ENCODE assay signal across 8 cellular contexts in genomic region chr7:129188372-129188891, GRCh38. TPM values are rescaled to one million over a fixed set of nuclear protein-coding genes. Genes with fewer than 3 reads are reported as not detected.
DNase-seq lines count a peak whose midpoint lies in the region; ATAC-seq, FAIRE-seq and TF ChIP-seq lines count a peak whose summit lies in the region.

Gene SMO (plus strand): TSS chr7:129188633. CDS start chr7:129189152, 519 bp downstream.

- DNase-seq in DND-41, result peak; percentile 55
- no peak for DNase-seq in activated T-helper 1 cell treated with anti-CD3 and anti-CD28 coated beads, Interleukin-12 subunit alpha, Interleukin-12 subunit beta, Interleukin-2, Interleukin-4 antibody, amounts not matched to agents 30 ng/mL and 10 ng/mL and 1 ng/mL, durations not matched to agents 14 hours and 24 hours and 36 hours (ENCODE audit: low spot score)
- DNase-seq in heart left ventricle, result peak; percentile 41 to 80 (median 57)
- no peak for DNase-seq in RCC 7860 (ENCODE audit: low spot score)

- TF ChIP-seq CTCF in DND-41 (IDR thresholded peaks at IDR 0.05; ENCODE audit: borderline replicate concordance, extremely low read depth, low read length, poor library complexity, severe bottlenecking) (no peak), heart left ventricle (IDR thresholded peaks at IDR 0.05) (no peak), parathyroid adenoma (IDR thresholded peaks at IDR 0.05) (no peak)

- H3K4me2 ChIP-seq in DND-41 (ENCODE audit: insufficient read depth, low read length) (peak within 1 kb of the TSS; percentile 94), parathyroid adenoma (ENCODE audit: low read length) (peak within 1 kb of the TSS; percentile 79)

- intact Hi-C loops in activated T-helper 1 cell treated with anti-CD3 and anti-CD28 coated beads, Interleukin-12 subunit alpha, Interleukin-12 subunit beta, Interleukin-2, Interleukin-4 antibody, amounts not matched to agents 30 ng/mL and 10 ng/mL and 1 ng/mL, durations not matched to agents 14 hours and 24 hours and 36 hours (cut with micrococcal nuclease), result no loop called here
- intact Hi-C loops in heart left ventricle (cut with DNase I), result no loop called here

- H2AFZ ChIP-seq in DND-41 (ENCODE audit: low read depth, low read length) (peak within 1 kb of the TSS; percentile 69), parathyroid adenoma (peak within 1 kb of the TSS; percentile 84)

- WGBS in heart left ventricle, 4 donors, result 1 to 2% (median 1%) methylated on average over 14 to 48 of the region's 48 CpGs

- H3K9me3 Mint-ChIP-seq in activated T-helper 1 cell treated with anti-CD3 and anti-CD28 coated beads, Interleukin-12 subunit alpha, Interleukin-12 subunit beta, Interleukin-2, Interleukin-4 antibody, amounts not matched to agents 30 ng/mL and 10 ng/mL and 1 ng/mL, durations not matched to agents 14 hours and 24 hours and 36 hours, result no peaks in the 10 kb centered on the region

- ATAC-seq in DND-41 (ENCODE audit: insufficient read depth, low read depth) (peak; percentile 85), HG03432 (IDR thresholded peaks at IDR 0.05; ENCODE audit: unreplicated experiment) (peak; percentile 54), heart left ventricle (peak; percentile 66 to 87 (median 82)), HG03135 (IDR thresholded peaks at IDR 0.05; ENCODE audit: unreplicated experiment) (no peak), HG03342 (IDR thresholded peaks at IDR 0.05; ENCODE audit: unreplicated experiment) (no peak)

- FAIRE-seq in RCC 7860 (lab: Jason Lieb, UNC), result no peak

- H3K27me3 ChIP-seq in DND-41 (ENCODE audit: insufficient read depth, low read length, poor library complexity), result peaks cover 32% of the 10 kb centered on the region
- H3K27me3 ChIP-seq in heart left ventricle, result peaks cover 0 to 37% (median 0%) of the 10 kb centered on the region in 9 donors
- H3K27me3 ChIP-seq in parathyroid adenoma (ENCODE audit: control insufficient read depth, insufficient read depth, low read length), result no peaks in the 10 kb centered on the region

- H3K79me2 ChIP-seq in DND-41 (ENCODE audit: insufficient read depth, low read length) (no peaks in the 10 kb centered on the region; the same call in none of the 2 replicates), parathyroid adenoma (peaks cover 5% of the 10 kb centered on the region)

- H3K4me1 ChIP-seq in DND-41 (ENCODE audit: insufficient read depth, low read length) (peaks cover 27% of the 10 kb centered on the region), heart left ventricle (peaks cover 0 to 29% (median 6%) of the 10 kb centered on the region in 12 donors), parathyroid adenoma (peaks cover 7% of the 10 kb centered on the region)

- H3K4me3 ChIP-seq in DND-41 (ENCODE audit: low read depth in 1 of 2, low read length in 2 of 2) (peak within 1 kb of the TSS; percentile 70 to 75; a peak in 3 of 4 replicates), heart left ventricle (peak within 1 kb of the TSS; percentile 56 to 93 (median 81)), parathyroid adenoma (ENCODE audit: low read depth, low read length) (peak within 1 kb of the TSS; percentile 72)

- H4K20me1 ChIP-seq in DND-41 (ENCODE audit: insufficient read depth, low read length), result peaks cover 15% of the 10 kb centered on the region; the same call in 1 of the 2 replicates

- no peak for TF ChIP-seq POLR2A in heart left ventricle (IDR thresholded peaks at IDR 0.05)

- H3K36me3 ChIP-seq in DND-41 (ENCODE audit: insufficient read depth, low read length), result no peaks in the 10 kb centered on the region; the same call in 1 of the 2 replicates
- H3K36me3 ChIP-seq in heart left ventricle, result no peaks in the 10 kb centered on the region
- H3K36me3 ChIP-seq in parathyroid adenoma (ENCODE audit: control insufficient read depth, insufficient read depth, low read length), result no peaks in the 10 kb centered on the region

- peak within 1 kb of the TSS; percentile 70 for H3K4me3 Mint-ChIP-seq in activated T-helper 1 cell treated with anti-CD3 and anti-CD28 coated beads, Interleukin-12 subunit alpha, Interleukin-12 subunit beta, Interleukin-2, Interleukin-4 antibody, amounts not matched to agents 30 ng/mL and 10 ng/mL and 1 ng/mL, durations not matched to agents 14 hours and 24 hours and 36 hours

- H3K9ac ChIP-seq in DND-41 (ENCODE audit: low read depth, low read length) (peak within 1 kb of the TSS; percentile 73), parathyroid adenoma (peak within 1 kb of the TSS; percentile 67)

- H3K4me1 Mint-ChIP-seq in activated T-helper 1 cell treated with anti-CD3 and anti-CD28 coated beads, Interleukin-12 subunit alpha, Interleukin-12 subunit beta, Interleukin-2, Interleukin-4 antibody, amounts not matched to agents 30 ng/mL and 10 ng/mL and 1 ng/mL, durations not matched to agents 14 hours and 24 hours and 36 hours (ENCODE audit: low read depth), result peaks cover 4% of the 10 kb centered on the region

- peak within 1 kb of the TSS; percentile 22; the same call in 1 of the 2 replicates for H3K27ac ChIP-seq in DND-41 (ENCODE audit: low read length)
- H3K27ac ChIP-seq in heart left ventricle, result peak within 1 kb of the TSS in 6 of 12 donors; percentile 23 to 70 (median 47)
- peak within 1 kb of the TSS; percentile 27 for H3K27ac ChIP-seq in parathyroid adenoma

- peaks cover 1% of the 10 kb centered on the region for H3K36me3 Mint-ChIP-seq in activated T-helper 1 cell treated with anti-CD3 and anti-CD28 coated beads, Interleukin-12 subunit alpha, Interleukin-12 subunit beta, Interleukin-2, Interleukin-4 antibody, amounts not matched to agents 30 ng/mL and 10 ng/mL and 1 ng/mL, durations not matched to agents 14 hours and 24 hours and 36 hours (ENCODE audit: low read depth)

- H3K9me3 ChIP-seq in DND-41 (ENCODE audit: insufficient read depth, low read length, severe bottlenecking) (no peaks in the 10 kb centered on the region), heart left ventricle (no peaks in the 10 kb centered on the region), parathyroid adenoma (ENCODE audit: control insufficient read depth, low read length) (no peaks in the 10 kb centered on the region)

- peaks cover 61% of the 10 kb centered on the region for H3K27me3 Mint-ChIP-seq in activated T-helper 1 cell treated with anti-CD3 and anti-CD28 coated beads, Interleukin-12 subunit alpha, Interleukin-12 subunit beta, Interleukin-2, Interleukin-4 antibody, amounts not matched to agents 30 ng/mL and 10 ng/mL and 1 ng/mL, durations not matched to agents 14 hours and 24 hours and 36 hours (ENCODE audit: insufficient read depth)

- no peak within 1 kb of the TSS for H3K27ac Mint-ChIP-seq in activated T-helper 1 cell treated with anti-CD3 and anti-CD28 coated beads, Interleukin-12 subunit alpha, Interleukin-12 subunit beta, Interleukin-2, Interleukin-4 antibody, amounts not matched to agents 30 ng/mL and 10 ng/mL and 1 ng/mL, durations not matched to agents 14 hours and 24 hours and 36 hours

RNA-seq across cellular contexts. Expression of gene SMO, which starts in this region (rescaled TPM):
- total RNA-seq in activated T-helper 1 cell treated with anti-CD3 and anti-CD28 coated beads, Interleukin-12 subunit alpha, Interleukin-12 subunit beta, Interleukin-2, Interleukin-4 antibody, amounts not matched to agents 30 ng/mL and 10 ng/mL and 1 ng/mL, durations not matched to agents 14 hours and 24 hours and 36 hours, result 0.44 and 0.56 TPM in 2 replicates
- 1 to 10 TPM; 3.1 to 7.3 (median 3.9) TPM for total RNA-seq in heart left ventricle
- 1 to 10 TPM; 1.7 to 3.4 TPM for polyA plus RNA-seq in heart left ventricle

Comparison
In these comparisons a context has a peak if more than half of its experiments do, and no peak if none do; other contexts are left out.
1. ATAC-seq: peak in DND-41 (single experiment), HG03432 (single experiment) and heart left ventricle (4 of 4); none in HG03135 (single experiment) and HG03342 (single experiment).
2. DNase-seq: peak in DND-41 (single experiment) and heart left ventricle (5 of 5); none in activated T-helper 1 cell treated with anti-CD3 and anti-CD28 coated beads, Interleukin-12 subunit alpha, Interleukin-12 subunit beta, Interleukin-2, Interleukin-4 antibody, amounts not matched to agents 30 ng/mL and 10 ng/mL and 1 ng/mL, durations not matched to agents 14 hours and 24 hours and 36 hours (single experiment) and RCC 7860 (single experiment).
3. Peak in every context shown above with its lines, with median percentiles within 50 percentile points of each other: H3K4me3 ChIP-seq.